In the genomic region with DNA sequence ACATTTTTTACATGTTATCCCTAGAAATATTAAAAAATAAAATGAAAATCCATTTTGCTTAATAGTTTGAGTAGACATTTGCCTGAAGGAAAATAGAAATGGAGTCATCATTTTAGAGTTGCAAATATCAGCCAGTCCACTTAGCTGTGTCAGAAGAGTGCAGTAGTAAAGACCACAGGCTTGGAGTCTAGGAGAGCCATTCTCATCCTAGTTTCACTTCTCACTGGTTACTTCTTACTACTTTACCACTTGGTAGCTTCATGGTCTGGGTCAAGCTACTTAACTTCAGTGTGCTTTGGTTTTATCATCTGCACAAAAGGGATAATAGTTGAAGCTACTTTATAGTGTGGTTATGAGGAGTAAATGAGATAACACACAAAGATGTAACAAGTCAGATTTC, we compare ENCODE assay signal across 29 cellular contexts.
"Had no signal": no experiment of that assay in that cellular context is flagged by ENCODE, and none has a peak within 500 bp of the region (broad histone marks: within the 10 kb centered on the region; RNA-seq: fewer than 3 reads in every experiment).

No MANE protein-coding gene starts in this region.

- H3K27me3 Mint-ChIP-seq: activated naive CD8-positive, alpha-beta T cell treated with anti-CD3 and anti-CD28 coated beads, Interleukin-2, amount 10 ng/mL, durations not matched to agents 7 days and 5 days had no signal

- H3K4me1 Mint-ChIP-seq: activated naive CD8-positive, alpha-beta T cell treated with anti-CD3 and anti-CD28 coated beads, Interleukin-2, amount 10 ng/mL, durations not matched to agents 7 days and 5 days; WTC11 had no signal

- H3K4me3 ChIP-seq: adrenal gland, breast epithelium, colonic mucosa, MG63, SJCRH30 had no signal

- H3K27ac Mint-ChIP-seq: activated CD8-positive, alpha-beta T cell treated with anti-CD3 and anti-CD28 coated beads, Interleukin-2, amount 10 ng/mL, durations not matched to agents 7 days and 5 days; activated naive CD8-positive, alpha-beta T cell treated with anti-CD3 and anti-CD28 coated beads, Interleukin-2, amount 10 ng/mL, durations not matched to agents 7 days and 5 days; T-helper 1 cell treated with Interleukin-12 subunit alpha and Interleukin-12 subunit beta and Interleukin-4 antibody, amounts not matched to agents 30 μg/mL and 1 μg/mL, for 36 hours; WTC11 had no signal

- ATAC-seq: activated CD8-positive, alpha-beta T cell treated with anti-CD3 and anti-CD28 coated beads, Interleukin-2, amount 10 ng/mL, durations not matched to agents 7 days and 5 days; Panc1; WTC11 had no signal

- H3K36me3 Mint-ChIP-seq: activated naive CD8-positive, alpha-beta T cell treated with anti-CD3 and anti-CD28 coated beads, Interleukin-2, amount 10 ng/mL, durations not matched to agents 7 days and 5 days had no signal

- H3K4me3 Mint-ChIP-seq: activated CD8-positive, alpha-beta T cell treated with anti-CD3 and anti-CD28 coated beads, Interleukin-2, amount 10 ng/mL, durations not matched to agents 7 days and 5 days; activated naive CD8-positive, alpha-beta T cell treated with anti-CD3 and anti-CD28 coated beads, Interleukin-2, amount 10 ng/mL, durations not matched to agents 7 days and 5 days; T-helper 1 cell treated with Interleukin-12 subunit alpha and Interleukin-12 subunit beta and Interleukin-4 antibody, amounts not matched to agents 30 μg/mL and 1 μg/mL, for 36 hours; WTC11 had no signal

- DNase-seq: activated CD4-positive, alpha-beta T cell treated with anti-CD3 and anti-CD28 coated beads for 48 hours; activated CD4-positive, alpha-beta T cell treated with anti-CD3 and anti-CD28 coated beads, Interleukin-2, amount 50 U/mL, for 4 hours; activated CD4-positive, CD25-positive, alpha-beta regulatory T cell treated with anti-CD3 and anti-CD28 coated beads, Interleukin-2, amount 50 U/mL, for 72 hours; activated CD8-positive, alpha-beta memory T cell treated with anti-CD3 and anti-CD28 coated beads, Interleukin-2, amount 50 U/mL, for 48 hours; activated CD8-positive, alpha-beta T cell treated with anti-CD3 and anti-CD28 coated beads, Interleukin-2, amount 10 ng/mL, durations not matched to agents 7 days and 5 days; activated naive CD4-positive, alpha-beta T cell treated with anti-CD3 and anti-CD28 coated beads, Interleukin-2, amount 50 U/mL, for 16 hours; activated naive CD8-positive, alpha-beta T cell treated with anti-CD3 and anti-CD28 coated beads, Interleukin-2, amount 10 ng/mL, durations not matched to agents 7 days and 5 days; activated T-cell treated with anti-CD3 and anti-CD28 coated beads, Interleukin-2, amount 50 U/mL, for 1 hour; adrenal gland; aorta; caudate nucleus; colonic mucosa; MG63; NCI-H1092; NCI-H1417; NCI-H1694; NCI-H2029; NCI-H2107; NCI-H226; NCI-H526; NCI-H774; RPMI8226; SJCRH30; SK-N-SH; SW 1271 had no signal
